12 cellular contexts compared by ENCODE assay signal in genomic region chr19:7618771-7619510, GRCh38. TPM values are rescaled to one million over a fixed set of nuclear protein-coding genes. Genes with fewer than 3 reads are reported as not detected.
DNase-seq lines count a peak whose midpoint lies in the region; ATAC-seq and TF ChIP-seq lines count a peak whose summit lies in the region.
"Had no signal": no experiment of that assay in that cellular context is flagged by ENCODE, and none has a peak within 500 bp of the region (broad histone marks: within the 10 kb centered on the region; RNA-seq: fewer than 3 reads in every experiment).

No MANE protein-coding gene starts in this region.

- ATAC-seq in SK-N-SH treated with all-trans-retinoic acid at 6 μM for 48 hours (peak; percentile 46), left ventricle myocardium superior (peak; percentile 57), GM21576 (IDR thresholded peaks at IDR 0.05; ENCODE audit: unreplicated experiment) (no peak)
- ATAC-seq in activated T-cell treated with anti-CD3 and anti-CD28 coated beads, Interleukin-2, amount 50 U/mL, for 4 hours, result no peak
- ATAC-seq: activated CD8-positive, alpha-beta T cell treated with anti-CD3 and anti-CD28 coated beads, Interleukin-2, amount 10 ng/mL, durations not matched to agents 7 days and 5 days; CD8-positive, alpha-beta T cell had no signal

- intact Hi-C loops in left ventricle myocardium superior (cut with micrococcal nuclease), result no loop called here

- no peak for TF ChIP-seq CTCF in retinal pigment epithelial cell (conservative IDR thresholded peaks at IDR 0.05; ENCODE audit: low read depth, low read length)

- H3K27me3 Mint-ChIP-seq in activated T-cell treated with anti-CD3 and anti-CD28 coated beads, Interleukin-2, amount 50 U/mL, for 4 hours (ENCODE audit: low read depth), result no peaks in the 10 kb centered on the region

- no peak overlapping the region for H3K4me3 Mint-ChIP-seq in activated T-cell treated with anti-CD3 and anti-CD28 coated beads, Interleukin-2, amount 50 U/mL, for 4 hours
- H3K4me3 Mint-ChIP-seq: activated CD8-positive, alpha-beta T cell treated with anti-CD3 and anti-CD28 coated beads, Interleukin-2, amount 10 ng/mL, durations not matched to agents 7 days and 5 days; CD8-positive, alpha-beta T cell had no signal

- no peaks in the 10 kb centered on the region for H3K9me3 Mint-ChIP-seq in activated T-cell treated with anti-CD3 and anti-CD28 coated beads, Interleukin-2, amount 50 U/mL, for 4 hours
- H3K9me3 Mint-ChIP-seq: CD8-positive, alpha-beta T cell had no signal

- peak; percentile 58 for DNase-seq in ELF-1 (ENCODE audit: low read depth, low spot score)
- DNase-seq in left ventricle myocardium superior, result no peak
- DNase-seq in retinal pigment epithelial cell (ENCODE audit: low read depth), result peak; percentile 85
- DNase-seq in 8988T, result no peak
- DNase-seq in activated T-cell treated with anti-CD3 and anti-CD28 coated beads, Interleukin-2, amount 50 U/mL, for 4 hours, result no peak
- DNase-seq in NCI-H345 treated with DMSO at 0.1 percent for 48 hours (lab: John Stamatoyannopoulos, UW; ENCODE audit: unreplicated experiment), result no peak
- DNase-seq: activated CD8-positive, alpha-beta T cell treated with anti-CD3 and anti-CD28 coated beads, Interleukin-2, amount 10 ng/mL, durations not matched to agents 7 days and 5 days; CD8-positive, alpha-beta T cell; NCI-H524 treated with DMSO at 0.1 percent for 48 hours had no signal

- peaks cover 21% of the 10 kb centered on the region for H3K36me3 Mint-ChIP-seq in activated T-cell treated with anti-CD3 and anti-CD28 coated beads, Interleukin-2, amount 50 U/mL, for 4 hours (ENCODE audit: insufficient read depth)

- no peak overlapping the region for H3K4me3 ChIP-seq in retinal pigment epithelial cell (ENCODE audit: low read length)
- H3K4me3 ChIP-seq: HAP-1 had no signal

- no peaks in the 10 kb centered on the region for H3K4me1 Mint-ChIP-seq in activated T-cell treated with anti-CD3 and anti-CD28 coated beads, Interleukin-2, amount 50 U/mL, for 4 hours (ENCODE audit: low read depth)

TF ChIP-seq in SK-N-SH treated with all-trans-retinoic acid at 6 μM for 48 hours, 23 proteins besides CTCF, POLR2A, EP300 and RAD21:
- TF ChIP-seq SNAI2 (CRISPR knock-in tag; IDR thresholded peaks at IDR 0.05) (no peak), ESRRG (CRISPR knock-in tag; IDR thresholded peaks at IDR 0.05) (no peak), CSDC2 (CRISPR knock-in tag; IDR thresholded peaks at IDR 0.05) (no peak), ISL1 (CRISPR knock-in tag; IDR thresholded peaks at IDR 0.05) (no peak), ARNTL (CRISPR knock-in tag; IDR thresholded peaks at IDR 0.05; ENCODE audit: borderline replicate concordance, low read depth) (no peak), TCF4 (CRISPR knock-in tag; IDR thresholded peaks at IDR 0.05; ENCODE audit: borderline replicate concordance) (peak; percentile 25; the same call in 1 of the 2 replicates), ZNF8 (CRISPR knock-in tag; IDR thresholded peaks at IDR 0.05) (no peak), ZFP3 (CRISPR knock-in tag; IDR thresholded peaks at IDR 0.05) (no peak)
- TF ChIP-seq, protein P1, sequence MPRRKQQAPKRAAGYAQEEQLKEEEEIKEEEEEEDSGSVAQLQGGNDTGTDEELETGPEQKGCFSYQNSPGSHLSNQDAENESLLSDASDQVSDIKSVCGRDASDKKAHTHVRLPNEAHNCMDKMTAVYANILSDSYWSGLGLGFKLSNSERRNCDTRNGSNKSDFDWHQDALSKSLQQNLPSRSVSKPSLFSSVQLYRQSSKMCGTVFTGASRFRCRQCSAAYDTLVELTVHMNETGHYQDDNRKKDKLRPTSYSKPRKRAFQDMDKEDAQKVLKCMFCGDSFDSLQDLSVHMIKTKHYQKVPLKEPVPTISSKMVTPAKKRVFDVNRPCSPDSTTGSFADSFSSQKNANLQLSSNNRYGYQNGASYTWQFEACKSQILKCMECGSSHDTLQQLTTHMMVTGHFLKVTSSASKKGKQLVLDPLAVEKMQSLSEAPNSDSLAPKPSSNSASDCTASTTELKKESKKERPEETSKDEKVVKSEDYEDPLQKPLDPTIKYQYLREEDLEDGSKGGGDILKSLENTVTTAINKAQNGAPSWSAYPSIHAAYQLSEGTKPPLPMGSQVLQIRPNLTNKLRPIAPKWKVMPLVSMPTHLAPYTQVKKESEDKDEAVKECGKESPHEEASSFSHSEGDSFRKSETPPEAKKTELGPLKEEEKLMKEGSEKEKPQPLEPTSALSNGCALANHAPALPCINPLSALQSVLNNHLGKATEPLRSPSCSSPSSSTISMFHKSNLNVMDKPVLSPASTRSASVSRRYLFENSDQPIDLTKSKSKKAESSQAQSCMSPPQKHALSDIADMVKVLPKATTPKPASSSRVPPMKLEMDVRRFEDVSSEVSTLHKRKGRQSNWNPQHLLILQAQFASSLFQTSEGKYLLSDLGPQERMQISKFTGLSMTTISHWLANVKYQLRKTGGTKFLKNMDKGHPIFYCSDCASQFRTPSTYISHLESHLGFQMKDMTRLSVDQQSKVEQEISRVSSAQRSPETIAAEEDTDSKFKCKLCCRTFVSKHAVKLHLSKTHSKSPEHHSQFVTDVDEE (CRISPR knock-in tag; IDR thresholded peaks at IDR 0.05), result 0 out of 2 replicates have a peak, but pooled peaks have one; percentile 3

RNA-seq across cellular contexts. Expression of gene XAB2, which starts 10.4 kb away (rescaled TPM):
- total RNA-seq in left ventricle myocardium superior, result 27.5 TPM
- total RNA-seq in activated T-cell treated with anti-CD3 and anti-CD28 coated beads, Interleukin-2, amount 50 U/mL, for 4 hours, result 10 to 100 TPM; 64.6 to 76.1 (median 67.2) TPM

RNA-seq across cellular contexts. Expression of gene PET100, which starts 10.7 kb away (rescaled TPM):
- 206 TPM for total RNA-seq in left ventricle myocardium superior
- total RNA-seq in activated T-cell treated with anti-CD3 and anti-CD28 coated beads, Interleukin-2, amount 50 U/mL, for 4 hours, result 100 to 1,000 TPM; 107 to 132 (median 128) TPM

RNA-seq across cellular contexts. Expression of gene PCP2, which starts 14.6 kb away (rescaled TPM):
- total RNA-seq in left ventricle myocardium superior, result 6.5 TPM
- under 1 TPM in 1 of 3 donors, not detected in 2; 0.37 TPM for total RNA-seq in activated T-cell treated with anti-CD3 and anti-CD28 coated beads, Interleukin-2, amount 50 U/mL, for 4 hours

RNA-seq across cellular contexts. Expression of gene STXBP2, which starts 18.0 kb away (rescaled TPM):
- 9.7 TPM for total RNA-seq in left ventricle myocardium superior
- total RNA-seq in activated T-cell treated with anti-CD3 and anti-CD28 coated beads, Interleukin-2, amount 50 U/mL, for 4 hours, result 100 to 1,000 TPM; 113 to 119 (median 114) TPM

RNA-seq across cellular contexts. Expression of gene CAMSAP3, which starts 23.3 kb away (rescaled TPM):
- total RNA-seq in left ventricle myocardium superior, result 2.6 TPM
- total RNA-seq in activated T-cell treated with anti-CD3 and anti-CD28 coated beads, Interleukin-2, amount 50 U/mL, for 4 hours, result under 1 TPM; 0.34 to 0.38 (median 0.38) TPM

Comparison
In these comparisons a context has a peak if more than half of its experiments do, and no peak if none do; other contexts are left out.
1. DNase-seq: peak in ELF-1 (single experiment) and retinal pigment epithelial cell (single experiment); none in left ventricle myocardium superior (single experiment), 8988T (single experiment), activated T-cell treated with anti-CD3 and anti-CD28 coated beads, Interleukin-2, amount 50 U/mL, for 4 hours (single experiment) and NCI-H345 treated with DMSO at 0.1 percent for 48 hours (single experiment).
2. ATAC-seq: peak in SK-N-SH treated with all-trans-retinoic acid at 6 μM for 48 hours (single experiment) and left ventricle myocardium superior (single experiment); none in activated T-cell treated with anti-CD3 and anti-CD28 coated beads, Interleukin-2, amount 50 U/mL, for 4 hours (0 of 2) and GM21576 (single experiment).